19 cellular contexts compared by ENCODE assay signal in the genomic region with DNA sequence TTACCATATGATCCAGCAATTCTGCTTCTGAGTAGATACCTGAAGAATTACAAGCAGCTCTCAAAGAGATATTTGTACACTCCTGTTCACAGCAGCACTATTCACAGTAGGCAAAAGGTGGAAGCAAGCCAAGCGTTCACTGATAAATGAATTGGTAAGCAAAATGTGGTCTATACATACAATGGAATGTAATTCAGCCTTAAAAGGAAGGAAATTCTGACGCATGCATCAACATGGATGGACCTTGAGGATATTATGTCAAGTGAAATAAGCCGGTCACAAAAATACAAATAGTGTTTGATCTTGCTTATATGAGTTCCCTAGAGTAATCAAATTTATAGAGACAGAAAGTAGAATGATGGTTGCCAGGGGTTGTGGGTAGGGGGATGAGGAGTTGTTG. TPM values are rescaled to one million over a fixed set of nuclear protein-coding genes. Genes with fewer than 3 reads are reported as not detected.
DNase-seq lines count a peak whose midpoint lies in the region; ATAC-seq and TF ChIP-seq lines count a peak whose summit lies in the region.
"Had no signal": no experiment of that assay in that cellular context is flagged by ENCODE, and none has a peak within 500 bp of the region (broad histone marks: within the 10 kb centered on the region; RNA-seq: fewer than 3 reads in every experiment).

No MANE protein-coding gene starts in this region.

- ATAC-seq in left lung (no peak), HG02623 (IDR thresholded peaks at IDR 0.05; ENCODE audit: unreplicated experiment) (no peak)
- ATAC-seq: HCT116, HepG2 had no signal

- H3K27ac Mint-ChIP-seq in endothelial cell (ENCODE audit: unreplicated experiment): peak overlapping the region; percentile 34
- H3K27ac Mint-ChIP-seq: CD14-positive monocyte; CD4-positive, alpha-beta memory T cell; HFFc6; IgD-negative memory B cell had no signal

- no peaks in the 10 kb centered on the region for H3K9me3 ChIP-seq in left lung
- H3K9me3 ChIP-seq: BE2C had no signal

- TF ChIP-seq CTCF in endothelial cell (IDR thresholded peaks at IDR 0.05; ENCODE audit: unreplicated experiment) (no peak), fibroblast of pulmonary artery (IDR thresholded peaks at IDR 0.05; ENCODE audit: low read length, missing control alignments) (no peak), left lung (IDR thresholded peaks at IDR 0.05) (no peak)

- H3K27me3 Mint-ChIP-seq in endothelial cell (ENCODE audit: unreplicated experiment): peaks cover 6% of the 10 kb centered on the region

- H3K4me1 Mint-ChIP-seq in endothelial cell (ENCODE audit: unreplicated experiment): peaks cover 30% of the 10 kb centered on the region
- H3K4me1 Mint-ChIP-seq: CD14-positive monocyte had no signal

- no peaks in the 10 kb centered on the region for H3K4me1 ChIP-seq in left lung
- H3K4me1 ChIP-seq: BE2C had no signal

- no peak overlapping the region for H3K4me3 Mint-ChIP-seq in endothelial cell (ENCODE audit: unreplicated experiment)
- H3K4me3 Mint-ChIP-seq: CD14-positive monocyte; CD4-positive, alpha-beta memory T cell; HFFc6; IgD-negative memory B cell had no signal

- no peak overlapping the region for H3K27ac ChIP-seq in left lung

- no peaks in the 10 kb centered on the region for H3K9me3 Mint-ChIP-seq in endothelial cell (ENCODE audit: unreplicated experiment)
- H3K9me3 Mint-ChIP-seq: CD4-positive, alpha-beta memory T cell; HFFc6; IgD-negative memory B cell had no signal

- H3K27me3 ChIP-seq in left lung: peaks cover 0 to 3% of the 10 kb centered on the region in 2 donors

- peaks cover 15% of the 10 kb centered on the region for H3K36me3 Mint-ChIP-seq in endothelial cell (ENCODE audit: low read depth, unreplicated experiment)
- H3K36me3 Mint-ChIP-seq: CD14-positive monocyte; CD4-positive, alpha-beta memory T cell had no signal

- H3K4me3 ChIP-seq in fibroblast of pulmonary artery (replicated peaks; ENCODE audit: low read depth, low read length) (no peak overlapping the region), left lung (no peak overlapping the region)

- intact Hi-C loops in left lung (cut with DNase I): no loop called here

- DNase-seq in HT1080 (ENCODE audit: low read depth): peak; percentile 5
- DNase-seq in endothelial cell (ENCODE audit: low spot score): no peak
- DNase-seq in fibroblast of pulmonary artery (ENCODE audit: low read depth): peak; percentile 2
- DNase-seq in SIG-M5 (lab: John Stamatoyannopoulos, UW): no peak
- no peak for DNase-seq in left lung
- DNase-seq in cerebellar cortex (ENCODE audit: low spot score): no peak
- DNase-seq: BE2C; CD4-positive, alpha-beta memory T cell; DMS79 treated with DMSO at 0.1 percent for 48 hours; GF-D8; GOT3; H7; HFFc6 had no signal

- no peaks in the 10 kb centered on the region for H3K36me3 ChIP-seq in left lung
- H3K36me3 ChIP-seq: BE2C had no signal

RNA-seq across cellular contexts. Expression of gene SLC6A1, which starts 26.6 kb away (rescaled TPM):
- total RNA-seq in HT1080 (2014; rRNA removed; shearing (Covaris generic)): not detected in 2 replicates
- 0.02 and 0.05 TPM in 2 replicates for polyA plus RNA-seq in HT1080 (2015; cell fraction: cytosol; rRNA removed)
- 0.22 TPM in 1 of 2 replicates, not detected in the other for polyA plus RNA-seq in HT1080 (2015; cell fraction: nucleus; rRNA removed)
- 7.5 TPM for total RNA-seq in endothelial cell (ENCODE audit: unreplicated experiment)
- 1 to 10 TPM in 1 of 2 donors, under 1 TPM in 1; 0.97 to 1.7 TPM for total RNA-seq in left lung
- total RNA-seq: A172; CD4-positive, alpha-beta memory T cell; HepG2; HFFc6 had no signal
- polyA plus RNA-seq: CD14-positive monocyte; CD4-positive, alpha-beta memory T cell; HepG2; IgD-negative memory B cell had no signal

Comparison
In these comparisons a context has a peak if more than half of its experiments do, and no peak if none do; other contexts are left out.
1. DNase-seq: peak in HT1080 (single experiment) and fibroblast of pulmonary artery (single experiment); none in endothelial cell (single experiment), SIG-M5 (single experiment), left lung (0 of 2) and cerebellar cortex (single experiment).